ENCODE assay signal across 23 cellular contexts in the genomic region with DNA sequence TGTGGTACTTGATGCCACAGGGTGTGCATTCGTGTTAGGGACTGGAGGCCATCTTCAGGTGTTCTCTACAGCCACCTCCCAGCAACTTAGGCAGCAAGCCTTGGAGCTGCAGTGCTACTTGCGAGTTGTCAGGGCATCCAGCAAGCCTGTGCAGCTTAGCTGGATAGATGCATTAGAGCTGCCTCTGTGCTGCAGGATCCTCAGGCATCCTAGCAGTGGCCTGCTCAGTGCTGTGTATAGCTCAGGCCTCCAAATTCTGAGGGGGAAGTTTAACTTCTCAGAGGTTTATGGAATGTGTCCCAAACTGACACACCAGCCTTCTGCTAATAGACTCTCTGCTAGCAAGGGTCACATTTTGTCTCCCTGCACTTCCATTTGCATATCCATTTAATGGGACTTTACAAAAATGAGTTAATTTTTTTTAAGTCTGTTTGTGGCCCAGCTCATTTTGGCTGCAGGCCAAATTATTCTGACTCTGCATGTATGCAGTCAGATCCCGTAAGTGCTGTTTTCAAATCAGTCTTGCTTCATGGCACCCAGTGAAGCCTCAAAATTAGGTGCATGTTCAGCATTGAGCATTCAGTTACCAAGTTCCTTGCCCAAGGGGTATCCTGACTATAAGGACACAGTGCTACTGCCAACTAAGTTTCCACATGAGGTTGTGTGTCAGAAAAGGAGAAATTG. TPM values are rescaled to one million over a fixed set of nuclear protein-coding genes. Genes with fewer than 3 reads are reported as not detected.
DNase-seq lines count a peak whose midpoint lies in the region; ATAC-seq and TF ChIP-seq lines count a peak whose summit lies in the region.
"Had no signal": no experiment of that assay in that cellular context is flagged by ENCODE, and none has a peak within 500 bp of the region (broad histone marks: within the 10 kb centered on the region; RNA-seq: fewer than 3 reads in every experiment).

No MANE protein-coding gene starts in this region.

- H2BK5ac ChIP-seq in mesenchymal stem cell (ENCODE audit: low read depth, low read length, poor library complexity, severe bottlenecking): no peak overlapping the region

- H3K4me2 ChIP-seq in DOHH2 (ENCODE audit: low read length) (peak overlapping the region; percentile 57), mesenchymal stem cell (ENCODE audit: low read length, poor library complexity, severe bottlenecking) (no peak overlapping the region)

- ATAC-seq in T-helper 17 cell: no peak
- ATAC-seq in activated CD8-positive, alpha-beta memory T cell treated with anti-CD3 and anti-CD28 coated beads, Interleukin-2, amount 10 ng/mL, durations not matched to agents 7 days and 5 days: no peak
- ATAC-seq: left lobe of liver, natural killer cell had no signal

- DNase-seq in T-helper 17 cell: no peak
- no peak for DNase-seq in mesenchymal stem cell
- no peak for DNase-seq in activated CD8-positive, alpha-beta memory T cell treated with anti-CD3 and anti-CD28 coated beads, Interleukin-2, amount 10 ng/mL, durations not matched to agents 7 days and 5 days
- DNase-seq in effector CD8-positive, alpha-beta T cell (lab: John Stamatoyannopoulos, UW): no peak
- DNase-seq: activated CD4-positive, alpha-beta T cell treated with anti-CD3 and anti-CD28 coated beads, Interleukin-2, amount 10 ng/mL, durations not matched to agents 24 days and 14 days; activated CD8-positive, alpha-beta memory T cell treated with anti-CD3 and anti-CD28 coated beads, Interleukin-2, amount 50 U/mL, for 4 hours; CD4-positive, alpha-beta memory T cell; natural killer cell; NCI-H1417; stimulated activated CD4-positive, alpha-beta T cell treated with anti-CD3 and anti-CD28 coated beads, Interleukin-4, amount 100 ng/mL, for 24 hours; T-helper 2 cell; tibial artery had no signal

- H2BK15ac ChIP-seq in mesenchymal stem cell (ENCODE audit: low read depth, poor library complexity, severe bottlenecking): no peak overlapping the region

- H3K9me3 Mint-ChIP-seq in activated CD8-positive, alpha-beta memory T cell treated with anti-CD3 and anti-CD28 coated beads, Interleukin-2, amount 10 ng/mL, durations not matched to agents 7 days and 5 days (ENCODE audit: low read depth): no peaks in the 10 kb centered on the region
- H3K9me3 Mint-ChIP-seq: activated CD4-positive, alpha-beta T cell treated with anti-CD3 and anti-CD28 coated beads, Interleukin-2, amount 10 ng/mL, durations not matched to agents 24 days and 14 days; CD4-positive, alpha-beta memory T cell; dendritic cell treated with granulocyte-macrophage colony-stimulating factor and Interleukin-4, amounts not matched to agents 40 ng/mL and 50 ng/mL, for 4 days; mesothelial cell of epicardium; natural killer cell; stimulated activated naive CD8-positive, alpha-beta T cell treated with anti-CD3 and anti-CD28 coated beads, Interleukin-15, Interleukin-2, amounts not matched to agents 100 ng/mL and 50 ng/mL, for 24 hours had no signal

- H3K4me1 Mint-ChIP-seq in T-helper 17 cell: peaks cover 24% of the 10 kb centered on the region
- H3K4me1 Mint-ChIP-seq in activated CD8-positive, alpha-beta memory T cell treated with anti-CD3 and anti-CD28 coated beads, Interleukin-2, amount 10 ng/mL, durations not matched to agents 7 days and 5 days: peaks cover 20% of the 10 kb centered on the region

- H3F3A ChIP-seq in DOHH2 (ENCODE audit: control insufficient read depth, insufficient read depth): peaks cover 9% of the 10 kb centered on the region

- H3K9me3 ChIP-seq in DOHH2 (ENCODE audit: control insufficient read depth, insufficient read depth, low read length): no peaks in the 10 kb centered on the region
- no peaks in the 10 kb centered on the region for H3K9me3 ChIP-seq in T-helper 17 cell (ENCODE audit: control insufficient read depth, low read length, poor library complexity, severe bottlenecking)
- H3K9me3 ChIP-seq in mesenchymal stem cell (ENCODE audit: control insufficient read depth, low read length): no peaks in the 10 kb centered on the region
- H3K9me3 ChIP-seq: adrenal gland, tibial artery had no signal

- CTCF ChIA-PET in activated CD8-positive, alpha-beta memory T cell treated with anti-CD3 and anti-CD28 coated beads, Interleukin-2, amount 10 ng/mL, durations not matched to agents 7 days and 5 days (lab: Charles Lee): no interaction called here

- H4K20me1 ChIP-seq in DOHH2 (ENCODE audit: control insufficient read depth, insufficient read depth, low read depth, low read length): 0 out of 2 replicates have a peak, but pooled peaks cover 4% of the 10 kb centered on the region

- H3K36me3 ChIP-seq in DOHH2 (ENCODE audit: control insufficient read depth, low read length) (peaks cover 94% of the 10 kb centered on the region), mesenchymal stem cell (ENCODE audit: control insufficient read depth in 1 of 2, insufficient read depth in 2 of 2, low read depth in 1 of 2, low read length in 2 of 2) (peaks cover 62 to 96% of the 10 kb centered on the region in 2 experiments)

- H3K27me3 ChIP-seq in DOHH2 (ENCODE audit: control insufficient read depth, low read length): no peaks in the 10 kb centered on the region
- no peaks in the 10 kb centered on the region for H3K27me3 ChIP-seq in mesenchymal stem cell (ENCODE audit: control insufficient read depth in 1 of 2, insufficient read depth in 1 of 2, low read length in 2 of 2)
- H3K27me3 ChIP-seq: adrenal gland, tibial artery had no signal

- H2BK120ac ChIP-seq in mesenchymal stem cell (ENCODE audit: low read depth, low read length): no peak overlapping the region

- peak overlapping the region; percentile 36 for H4K91ac ChIP-seq in mesenchymal stem cell (ENCODE audit: low read length)

- H3K18ac ChIP-seq in mesenchymal stem cell (ENCODE audit: low read depth in 1 of 2, low read length in 2 of 2): no peak overlapping the region

- H3K4me3 ChIP-seq in DOHH2 (ENCODE audit: low read length) (peak overlapping the region; percentile 37), mesenchymal stem cell (ENCODE audit: insufficient read depth in 1 of 2, low read depth in 1 of 2, low read length in 2 of 2) (no peak overlapping the region)
- H3K4me3 ChIP-seq: adrenal gland, SK-N-MC, tibial artery had no signal

- H2AK5ac ChIP-seq in mesenchymal stem cell (ENCODE audit: low read length, severe bottlenecking): no peak overlapping the region

- H3K79me1 ChIP-seq in mesenchymal stem cell (replicated peaks; ENCODE audit: low read length, poor library complexity, severe bottlenecking): peaks cover 62% of the 10 kb centered on the region

- H3K36me3 Mint-ChIP-seq in T-helper 17 cell (ENCODE audit: low read depth): no peaks in the 10 kb centered on the region
- peaks cover 40% of the 10 kb centered on the region for H3K36me3 Mint-ChIP-seq in activated CD8-positive, alpha-beta memory T cell treated with anti-CD3 and anti-CD28 coated beads, Interleukin-2, amount 10 ng/mL, durations not matched to agents 7 days and 5 days
- H3K36me3 Mint-ChIP-seq: natural killer cell had no signal

- TF ChIP-seq CTCF in DOHH2 (IDR thresholded peaks at IDR 0.05; ENCODE audit: low read depth, low read length, poor library complexity, severe bottlenecking): no peak

- no peak overlapping the region for H3K23ac ChIP-seq in mesenchymal stem cell (ENCODE audit: low read length in 2 of 2)

- no peak overlapping the region for H2AFZ ChIP-seq in mesenchymal stem cell (ENCODE audit: low read depth, low read length)

- no peak overlapping the region for H4K8ac ChIP-seq in mesenchymal stem cell (ENCODE audit: low read length)

- peak overlapping the region; percentile 29 for H3K27ac Mint-ChIP-seq in T-helper 17 cell
- H3K27ac Mint-ChIP-seq in activated CD8-positive, alpha-beta memory T cell treated with anti-CD3 and anti-CD28 coated beads, Interleukin-2, amount 10 ng/mL, durations not matched to agents 7 days and 5 days: no peak overlapping the region
- H3K27ac Mint-ChIP-seq: activated CD4-positive, alpha-beta T cell treated with anti-CD3 and anti-CD28 coated beads, Interleukin-2, amount 10 ng/mL, durations not matched to agents 24 days and 14 days; mesothelial cell of epicardium had no signal

- H3K27ac ChIP-seq in DOHH2 (ENCODE audit: low read depth, low read length) (peak overlapping the region; percentile 81), mesenchymal stem cell (ENCODE audit: low read length, poor library complexity, severe bottlenecking) (no peak overlapping the region)
- H3K27ac ChIP-seq: HL-60, SK-N-MC, tibial artery had no signal

- H3K4ac ChIP-seq in mesenchymal stem cell (ENCODE audit: low read depth in 1 of 2, low read length in 2 of 2): no peak overlapping the region

- H3K4me3 Mint-ChIP-seq in T-helper 17 cell: no peak overlapping the region
- H3K4me3 Mint-ChIP-seq in activated CD8-positive, alpha-beta memory T cell treated with anti-CD3 and anti-CD28 coated beads, Interleukin-2, amount 10 ng/mL, durations not matched to agents 7 days and 5 days: no peak overlapping the region
- H3K4me3 Mint-ChIP-seq: activated CD4-positive, alpha-beta T cell treated with anti-CD3 and anti-CD28 coated beads, Interleukin-2, amount 10 ng/mL, durations not matched to agents 24 days and 14 days; mesothelial cell of epicardium; natural killer cell; stimulated activated naive CD8-positive, alpha-beta T cell treated with anti-CD3 and anti-CD28 coated beads, Interleukin-15, Interleukin-2, amounts not matched to agents 100 ng/mL and 50 ng/mL, for 24 hours had no signal

- H3K14ac ChIP-seq in mesenchymal stem cell (ENCODE audit: low read length in 2 of 2): no peak overlapping the region

- peaks cover 54% of the 10 kb centered on the region for H3K79me2 ChIP-seq in DOHH2 (ENCODE audit: control insufficient read depth, low read length)

- H3K27me3 Mint-ChIP-seq in T-helper 17 cell: no peaks in the 10 kb centered on the region
- no peaks in the 10 kb centered on the region for H3K27me3 Mint-ChIP-seq in activated CD8-positive, alpha-beta memory T cell treated with anti-CD3 and anti-CD28 coated beads, Interleukin-2, amount 10 ng/mL, durations not matched to agents 7 days and 5 days
- H3K27me3 Mint-ChIP-seq: activated CD4-positive, alpha-beta T cell treated with anti-CD3 and anti-CD28 coated beads, Interleukin-2, amount 10 ng/mL, durations not matched to agents 24 days and 14 days; CD4-positive, alpha-beta memory T cell; dendritic cell treated with granulocyte-macrophage colony-stimulating factor and Interleukin-4, amounts not matched to agents 40 ng/mL and 50 ng/mL, for 4 days; stimulated activated naive CD8-positive, alpha-beta T cell treated with anti-CD3 and anti-CD28 coated beads, Interleukin-15, Interleukin-2, amounts not matched to agents 100 ng/mL and 50 ng/mL, for 24 hours had no signal

- H3K4me1 ChIP-seq in DOHH2 (ENCODE audit: control insufficient read depth, low read length) (peaks cover 64% of the 10 kb centered on the region), mesenchymal stem cell (ENCODE audit: control insufficient read depth, insufficient read depth, low read depth, low read length) (no peaks in the 10 kb centered on the region)

- H2BK12ac ChIP-seq in mesenchymal stem cell (ENCODE audit: low read length in 2 of 2): no peak overlapping the region

- H3K9me2 ChIP-seq in DOHH2 (replicated peaks; ENCODE audit: control insufficient read depth, low read length): no peaks in the 10 kb centered on the region

- 97% methylated on average over 3 of the region's 3 CpGs for WGBS in mesenchymal stem cell

- no peak overlapping the region for H3K9ac ChIP-seq in mesenchymal stem cell (ENCODE audit: low read length)

RNA-seq across cellular contexts. Expression of a gene that starts 6.8 kb away (rescaled TPM):
- 10 to 100 TPM; 76.5 to 79.5 TPM for total RNA-seq in T-helper 17 cell
- polyA plus RNA-seq in mesenchymal stem cell (2013, experiment 1 of 2): 86.7 TPM
- 91.2 TPM for polyA plus RNA-seq in mesenchymal stem cell (2013, experiment 2 of 2)
- total RNA-seq in activated CD8-positive, alpha-beta memory T cell treated with anti-CD3 and anti-CD28 coated beads, Interleukin-2, amount 10 ng/mL, durations not matched to agents 7 days and 5 days: 10 to 100 TPM; 59.9 to 70.8 TPM

RNA-seq across cellular contexts. Expression of a gene that starts 16.9 kb away (rescaled TPM):
- total RNA-seq in T-helper 17 cell: 1 to 10 TPM; 5.3 to 7.5 TPM
- polyA plus RNA-seq in mesenchymal stem cell (2013, experiment 1 of 2): 14.5 TPM
- 17.1 TPM for polyA plus RNA-seq in mesenchymal stem cell (2013, experiment 2 of 2)
- total RNA-seq in activated CD8-positive, alpha-beta memory T cell treated with anti-CD3 and anti-CD28 coated beads, Interleukin-2, amount 10 ng/mL, durations not matched to agents 7 days and 5 days: 1 to 10 TPM; 2.9 to 3.2 TPM

RNA-seq across cellular contexts. Expression of a gene that starts 37.1 kb away (rescaled TPM):
- total RNA-seq in T-helper 17 cell: under 1 TPM in 1 of 2 donors, not detected in 1; 0.16 TPM
- polyA plus RNA-seq in mesenchymal stem cell (2013, experiment 1 of 2): 0.06 TPM
- polyA plus RNA-seq in mesenchymal stem cell (2013, experiment 2 of 2): 0.03 TPM
- under 1 TPM in 1 of 2 experiments, not detected in 1; 0.14 TPM for total RNA-seq in activated CD8-positive, alpha-beta memory T cell treated with anti-CD3 and anti-CD28 coated beads, Interleukin-2, amount 10 ng/mL, durations not matched to agents 7 days and 5 days
- total RNA-seq: activated CD4-positive, alpha-beta T cell treated with anti-CD3 and anti-CD28 coated beads, Interleukin-2, amount 10 ng/mL, durations not matched to agents 24 days and 14 days; bronchial epithelial cell; CD4-positive, alpha-beta memory T cell; left lobe of liver; MCF 10A; natural killer cell; RPMI7951 had no signal
- polyA plus RNA-seq: CD4-positive, alpha-beta memory T cell had no signal

RNA-seq across cellular contexts. Expression of a gene that starts 50.1 kb away (rescaled TPM):
- total RNA-seq in T-helper 17 cell: 10 to 100 TPM; 57.9 to 64.1 TPM
- polyA plus RNA-seq in mesenchymal stem cell (2013, experiment 1 of 2): 19.7 TPM
- 23.5 TPM for polyA plus RNA-seq in mesenchymal stem cell (2013, experiment 2 of 2)
- 10 to 100 TPM; 48.3 to 57.2 TPM for total RNA-seq in activated CD8-positive, alpha-beta memory T cell treated with anti-CD3 and anti-CD28 coated beads, Interleukin-2, amount 10 ng/mL, durations not matched to agents 7 days and 5 days
